ENCODE assay signal across 35 cellular contexts in genomic region chr10:5732141-5732540, GRCh38. TPM values are rescaled to one million over a fixed set of nuclear protein-coding genes. Genes with fewer than 3 reads are reported as not detected.
A peak's percentile ranks its signal among the peaks of the same experiment; 100 is the strongest.
DNase-seq lines count a peak whose midpoint lies in the region; ATAC-seq, FAIRE-seq and TF ChIP-seq lines count a peak whose summit lies in the region.
"Had no signal": no experiment of that assay in that cellular context is flagged by ENCODE, and none has a peak within 500 bp of the region (broad histone marks: within the 10 kb centered on the region; RNA-seq: fewer than 3 reads in every experiment).

No MANE protein-coding gene starts in this region.

- DNase-seq in natural killer cell, result no peak
- DNase-seq in natural killer cell treated with Interleukin-12 subunit alpha and Interleukin-12 subunit beta and Interleukin-15 and Interleukin-18, amount 100 ng/mL, for 72 hours (ENCODE audit: low spot score), result no peak
- DNase-seq in activated naive CD8-positive, alpha-beta T cell treated with anti-CD3 and anti-CD28 coated beads, Interleukin-2, amount 50 U/mL, for 24 hours, result no peak
- DNase-seq in right cardiac atrium, result peak in 2 of 3 donors; percentile 61 to 66
- DNase-seq in PC-9, result no peak
- no peak for DNase-seq in GM19239 (ENCODE audit: insufficient read length, low spot score)
- DNase-seq: activated naive CD4-positive, alpha-beta T cell treated with anti-CD3 and anti-CD28 coated beads, Interleukin-2, amount 10 ng/mL, durations not matched to agents 7 days and 5 days; activated T-cell treated with anti-CD3 and anti-CD28 coated beads, Interleukin-2, amount 50 U/mL, for 1 hour; anterior cingulate cortex; Calu3; cortex of kidney; DND-41; endodermal cell; foreskin fibroblast; KBM-7; mammary epithelial cell; MG63; NCI-H1417 treated with DMSO at 0.1 percent for 48 hours; NCI-H2081; NCI-H226; NCI-H69; Peyer's patch; stomach; SW 1271; tibial artery had no signal

- 42% methylated on average over 4 of the region's 4 CpGs for WGBS in right cardiac atrium

- no peaks in the 10 kb centered on the region; the same call in 1 of the 2 replicates for H3F3A ChIP-seq in PC-9 (ENCODE audit: insufficient read depth, low read depth)

- TF ChIP-seq CTCF in natural killer cell (IDR thresholded peaks at IDR 0.05), result no peak
- TF ChIP-seq CTCF in PC-9 (conservative IDR thresholded peaks at IDR 0.05), result no peak

- no peaks in the 10 kb centered on the region for H3K79me2 ChIP-seq in PC-9 (ENCODE audit: low read depth)

- FAIRE-seq in GM19239 (lab: Jason Lieb, UNC), result no peak
- FAIRE-seq: bronchial epithelial cell, HTR-8/SVneo had no signal

- intact Hi-C loops in natural killer cell (cut with micrococcal nuclease) (no loop called here), right cardiac atrium (cut with DNase I) (no loop called here), PC-9 (cut with micrococcal nuclease; ENCODE audit: unreplicated experiment) (no loop called here)

- no peak overlapping the region for H2AFZ ChIP-seq in PC-9

- POLR2A ChIA-PET in PC-9 (lab: Charles Lee; ENCODE audit: unreplicated experiment), result no interaction called here

- H3K4me3 ChIP-seq in right cardiac atrium (ENCODE audit: low read length) (no peak overlapping the region), PC-9 (no peak overlapping the region)
- H3K4me3 ChIP-seq: BLaER1, HAP-1, MG63, Peyer's patch, prostate gland, skin epidermis, stomach, tibial artery had no signal

- no peak overlapping the region for H3K4me2 ChIP-seq in PC-9
- H3K4me2 ChIP-seq: BLaER1 had no signal

- H3K27me3 ChIP-seq in right cardiac atrium (ENCODE audit: control insufficient read depth, insufficient read depth), result no peaks in the 10 kb centered on the region
- H3K27me3 ChIP-seq in PC-9 (ENCODE audit: insufficient read depth, low read depth), result no peaks in the 10 kb centered on the region
- H3K27me3 ChIP-seq: BLaER1, MG63, neutrophil, Peyer's patch, stomach, tibial artery had no signal

- CTCF ChIA-PET in PC-9 (lab: Charles Lee), result no interaction called here

- H3K4me3 Mint-ChIP-seq in natural killer cell, result no peak overlapping the region
- no peak overlapping the region for H3K4me3 Mint-ChIP-seq in natural killer cell treated with Interleukin-12 subunit alpha and Interleukin-12 subunit beta and Interleukin-15 and Interleukin-18, amount 100 ng/mL, for 72 hours
- H3K4me3 Mint-ChIP-seq in activated naive CD8-positive, alpha-beta T cell treated with anti-CD3 and anti-CD28 coated beads, Interleukin-2, amount 50 U/mL, for 24 hours, result no peak overlapping the region
- H3K4me3 Mint-ChIP-seq: activated naive CD4-positive, alpha-beta T cell treated with anti-CD3 and anti-CD28 coated beads, Interleukin-2, amount 10 ng/mL, durations not matched to agents 7 days and 5 days; endodermal cell; WTC11 had no signal

- peak overlapping the region; percentile 17 to 21 for H3K27ac Mint-ChIP-seq in natural killer cell
- no peak overlapping the region for H3K27ac Mint-ChIP-seq in natural killer cell treated with Interleukin-12 subunit alpha and Interleukin-12 subunit beta and Interleukin-15 and Interleukin-18, amount 100 ng/mL, for 72 hours
- H3K27ac Mint-ChIP-seq in activated naive CD8-positive, alpha-beta T cell treated with anti-CD3 and anti-CD28 coated beads, Interleukin-2, amount 50 U/mL, for 24 hours, result peak overlapping the region; percentile 50
- H3K27ac Mint-ChIP-seq: activated naive CD4-positive, alpha-beta T cell treated with anti-CD3 and anti-CD28 coated beads, Interleukin-2, amount 10 ng/mL, durations not matched to agents 7 days and 5 days; endodermal cell; WTC11 had no signal

- no TSS peak for BruUV-seq in PC-9 (replicated peaks; lab: Mats Ljungman, UMichigan)

- no peaks in the 10 kb centered on the region for H3K27me3 Mint-ChIP-seq in natural killer cell (ENCODE audit: low read depth in 2 of 2)
- H3K27me3 Mint-ChIP-seq in natural killer cell treated with Interleukin-12 subunit alpha and Interleukin-12 subunit beta and Interleukin-15 and Interleukin-18, amount 100 ng/mL, for 72 hours, result no peaks in the 10 kb centered on the region
- H3K27me3 Mint-ChIP-seq in activated naive CD8-positive, alpha-beta T cell treated with anti-CD3 and anti-CD28 coated beads, Interleukin-2, amount 50 U/mL, for 24 hours, result no peaks in the 10 kb centered on the region
- H3K27me3 Mint-ChIP-seq: activated naive CD4-positive, alpha-beta T cell treated with anti-CD3 and anti-CD28 coated beads, Interleukin-2, amount 10 ng/mL, durations not matched to agents 7 days and 5 days had no signal

- H3K4me1 Mint-ChIP-seq in natural killer cell, result no peaks in the 10 kb centered on the region
- H3K4me1 Mint-ChIP-seq in natural killer cell treated with Interleukin-12 subunit alpha and Interleukin-12 subunit beta and Interleukin-15 and Interleukin-18, amount 100 ng/mL, for 72 hours (ENCODE audit: low read depth in 2 of 2), result no peaks in the 10 kb centered on the region
- peaks cover 29% of the 10 kb centered on the region for H3K4me1 Mint-ChIP-seq in activated naive CD8-positive, alpha-beta T cell treated with anti-CD3 and anti-CD28 coated beads, Interleukin-2, amount 50 U/mL, for 24 hours
- H3K4me1 Mint-ChIP-seq: endodermal cell had no signal

- H3K9me3 ChIP-seq in right cardiac atrium (ENCODE audit: control insufficient read depth, low read length) (no peaks in the 10 kb centered on the region), PC-9 (ENCODE audit: insufficient read depth, low read depth) (no peaks in the 10 kb centered on the region)
- H3K9me3 ChIP-seq: BLaER1, HAP-1, MG63, neutrophil, Peyer's patch, prostate gland, stomach, tibial artery had no signal

- H3K4me1 ChIP-seq in right cardiac atrium (ENCODE audit: control insufficient read depth, insufficient read depth, low read length), result peaks cover 2% of the 10 kb centered on the region
- H3K4me1 ChIP-seq in PC-9 (replicated peaks; ENCODE audit: insufficient read depth), result no peaks in the 10 kb centered on the region
- H3K4me1 ChIP-seq: HAP-1, Peyer's patch, prostate gland, stomach had no signal

- no peak for ATAC-seq in natural killer cell
- ATAC-seq in natural killer cell treated with Interleukin-12 subunit alpha and Interleukin-12 subunit beta and Interleukin-15 and Interleukin-18, amount 100 ng/mL, for 72 hours, result no peak
- ATAC-seq in activated naive CD8-positive, alpha-beta T cell treated with anti-CD3 and anti-CD28 coated beads, Interleukin-2, amount 50 U/mL, for 24 hours, result no peak
- ATAC-seq in right cardiac atrium, result peak; percentile 79 to 80
- no peak for ATAC-seq in HG02678 (IDR thresholded peaks at IDR 0.05; ENCODE audit: unreplicated experiment)
- ATAC-seq: esophagus mucosa, WTC11 had no signal

- peaks cover 4% of the 10 kb centered on the region; the same call in 1 of the 2 replicates for H3K36me3 ChIP-seq in PC-9 (ENCODE audit: low read depth)

- no peaks in the 10 kb centered on the region for H3K9me3 Mint-ChIP-seq in natural killer cell
- no peaks in the 10 kb centered on the region for H3K9me3 Mint-ChIP-seq in natural killer cell treated with Interleukin-12 subunit alpha and Interleukin-12 subunit beta and Interleukin-15 and Interleukin-18, amount 100 ng/mL, for 72 hours
- no peaks in the 10 kb centered on the region for H3K9me3 Mint-ChIP-seq in activated naive CD8-positive, alpha-beta T cell treated with anti-CD3 and anti-CD28 coated beads, Interleukin-2, amount 50 U/mL, for 24 hours
- H3K9me3 Mint-ChIP-seq: activated naive CD4-positive, alpha-beta T cell treated with anti-CD3 and anti-CD28 coated beads, Interleukin-2, amount 10 ng/mL, durations not matched to agents 7 days and 5 days; endodermal cell; WTC11 had no signal

- peaks cover 21% of the 10 kb centered on the region for H3K36me3 Mint-ChIP-seq in natural killer cell
- peaks cover 23% of the 10 kb centered on the region for H3K36me3 Mint-ChIP-seq in natural killer cell treated with Interleukin-12 subunit alpha and Interleukin-12 subunit beta and Interleukin-15 and Interleukin-18, amount 100 ng/mL, for 72 hours
- peaks cover 50% of the 10 kb centered on the region for H3K36me3 Mint-ChIP-seq in activated naive CD8-positive, alpha-beta T cell treated with anti-CD3 and anti-CD28 coated beads, Interleukin-2, amount 50 U/mL, for 24 hours (ENCODE audit: low read depth)

- H3K27ac ChIP-seq in right cardiac atrium (ENCODE audit: low read length) (peak overlapping the region; percentile 52), PC-9 (no peak overlapping the region)
- H3K27ac ChIP-seq: BLaER1, neutrophil, Peyer's patch, prostate gland, skin epidermis, stomach, tibial artery had no signal

- H4K20me1 ChIP-seq in PC-9 (ENCODE audit: insufficient read depth), result no peaks in the 10 kb centered on the region

- no peaks in the 10 kb centered on the region for H3K9me2 ChIP-seq in PC-9 (ENCODE audit: insufficient read depth)

RNA-seq across cellular contexts. Expression of gene TASOR2, which starts 47.5 kb away (rescaled TPM):
- 10 to 100 TPM; 64.4 to 88.7 (median 66.4) TPM for total RNA-seq in natural killer cell
- total RNA-seq in natural killer cell treated with Interleukin-12 subunit alpha and Interleukin-12 subunit beta and Interleukin-15 and Interleukin-18, amount 100 ng/mL, for 72 hours, result 100 to 1,000 TPM in 1 of 2 donors, 10 to 100 TPM in 1; 70.0 to 118 TPM
- total RNA-seq in right cardiac atrium, result 10 to 100 TPM; 41.1 to 51.7 (median 49.3) TPM
- 9.7 TPM for polyA plus RNA-seq in right cardiac atrium
- 41.8 and 60.7 TPM in 2 replicates for total RNA-seq in PC-9 (2021)

Comparison
In these comparisons a context has a peak if more than half of its experiments do, and no peak if none do; other contexts are left out.
1. H3K27ac Mint-ChIP-seq: peak in natural killer cell (2 of 2) and activated naive CD8-positive, alpha-beta T cell treated with anti-CD3 and anti-CD28 coated beads, Interleukin-2, amount 50 U/mL, for 24 hours (single experiment); none in natural killer cell treated with Interleukin-12 subunit alpha and Interleukin-12 subunit beta and Interleukin-15 and Interleukin-18, amount 100 ng/mL, for 72 hours (0 of 2).
2. ATAC-seq: peak in right cardiac atrium (2 of 2); none in natural killer cell (0 of 3), natural killer cell treated with Interleukin-12 subunit alpha and Interleukin-12 subunit beta and Interleukin-15 and Interleukin-18, amount 100 ng/mL, for 72 hours (0 of 2), activated naive CD8-positive, alpha-beta T cell treated with anti-CD3 and anti-CD28 coated beads, Interleukin-2, amount 50 U/mL, for 24 hours (single experiment) and HG02678 (single experiment).
3. DNase-seq: peak in right cardiac atrium (2 of 3); none in natural killer cell (single experiment), natural killer cell treated with Interleukin-12 subunit alpha and Interleukin-12 subunit beta and Interleukin-15 and Interleukin-18, amount 100 ng/mL, for 72 hours (single experiment), activated naive CD8-positive, alpha-beta T cell treated with anti-CD3 and anti-CD28 coated beads, Interleukin-2, amount 50 U/mL, for 24 hours (single experiment), PC-9 (0 of 2) and GM19239 (single experiment).